In genomic region chr22:24061124-24061684, GRCh38 we compare ENCODE assay signal across 32 cellular contexts. TPM values are rescaled to one million over a fixed set of nuclear protein-coding genes. Genes with fewer than 3 reads are reported as not detected.
A peak's percentile ranks its signal among the peaks of the same experiment; 100 is the strongest.
DNase-seq lines count a peak whose midpoint lies in the region; ATAC-seq and TF ChIP-seq lines count a peak whose summit lies in the region.
"Had no signal": no experiment of that assay in that cellular context is flagged by ENCODE, and none has a peak within 500 bp of the region (broad histone marks: within the 10 kb centered on the region; RNA-seq: fewer than 3 reads in every experiment).

No MANE protein-coding gene starts in this region.

- POLR2A ChIA-PET in naive thymus-derived CD8-positive, alpha-beta T cell (lab: Charles Lee), result interaction anchor here (0.6 to 2.5 kb wide), 3 partner anchors 23 to 75 kb away, joined by 3 to 12 read pairs (median 4); partner anchors contain the start of gene CABIN1

- H3K9me3 ChIP-seq in BLaER1 treated with 17β-estradiol and CSF1 and Interleukin-3, amounts not matched to agents 10 nM and 100 nM (replicated peaks in 1 of 11), result peaks cover 0 to 22% (median 9%) of the 10 kb centered on the region in 11 experiments; a peak in 10 of 22 replicates
- no peaks in the 10 kb centered on the region for H3K9me3 ChIP-seq in GM23248 (ENCODE audit: low read depth)
- no peaks in the 10 kb centered on the region for H3K9me3 ChIP-seq in MG63
- H3K9me3 ChIP-seq: colonic mucosa, heart left ventricle, prostate gland had no signal

- WGBS in GM23248 (ENCODE audit: low coverage in 1 of 2, low lambda C conversion rate in 2 of 2, missing lambda C conversion rate in 2 of 2), 2 experiments, result 82 to 87% methylated on average over 2 of the region's 2 CpGs

- ATAC-seq in naive thymus-derived CD8-positive, alpha-beta T cell, result no peak
- ATAC-seq: K562; naive thymus-derived CD4-positive, alpha-beta T cell had no signal

- H3K27ac ChIP-seq in BLaER1 treated with 17β-estradiol and CSF1 and Interleukin-3, amounts not matched to agents 10 nM and 100 nM, result peak overlapping the region in 10 of 11 experiments; percentile 20 to 80 (median 74); a peak in 20 of 22 replicates
- H3K27ac ChIP-seq in GM23248, result peak overlapping the region; percentile 92
- H3K27ac ChIP-seq in coronary artery, result peak overlapping the region in 1 of 2 donors; percentile 87
- H3K27ac ChIP-seq: cardiac muscle cell, colonic mucosa had no signal

- peak; percentile 19 for DNase-seq in GM23248
- DNase-seq in coronary artery (ENCODE audit: low spot score), result peak; percentile 66
- DNase-seq in naive thymus-derived CD8-positive, alpha-beta T cell, result no peak
- DNase-seq in MG63, result no peak
- no peak for DNase-seq in DMS 273 treated with DMSO at 0.1 percent for 48 hours (lab: John Stamatoyannopoulos, UW)
- no peak for DNase-seq in T-helper 9 cell
- DNase-seq in SHP77 (lab: John Stamatoyannopoulos, UW), result no peak
- DNase-seq: activated CD4-positive, CD25-positive, alpha-beta regulatory T cell treated with anti-CD3 and anti-CD28 coated beads, Interleukin-2, amount 50 U/mL, for 72 hours; activated effector memory CD4-positive, alpha-beta T cell treated with anti-CD3 and anti-CD28 coated beads, Interleukin-2, amount 50 U/mL, for 16 hours; colonic mucosa; effector memory CD4-positive, alpha-beta T cell; heart left ventricle; left ventricle myocardium superior; naive thymus-derived CD4-positive, alpha-beta T cell; NCI-H1105; NCI-H1930; nucleus accumbens; stimulated activated naive CD4-positive, alpha-beta T cell had no signal

- no peaks in the 10 kb centered on the region for H3K9me2 ChIP-seq in GM23248 (ENCODE audit: insufficient read depth)

- peaks cover 30 to 56% (median 47%) of the 10 kb centered on the region in 10 experiments for H3K4me1 ChIP-seq in BLaER1 treated with 17β-estradiol and CSF1 and Interleukin-3, amounts not matched to agents 10 nM and 100 nM
- peaks cover 29% of the 10 kb centered on the region for H3K4me1 ChIP-seq in GM23248 (ENCODE audit: insufficient read depth)
- H3K4me1 ChIP-seq: colonic mucosa had no signal

- peaks cover 71 to 93% (median 80%) of the 10 kb centered on the region in 11 experiments for H3K36me3 ChIP-seq in BLaER1 treated with 17β-estradiol and CSF1 and Interleukin-3, amounts not matched to agents 10 nM and 100 nM
- H3K36me3 ChIP-seq in GM23248 (ENCODE audit: low read depth), result peaks cover 5% of the 10 kb centered on the region
- peaks cover 64% of the 10 kb centered on the region for H3K36me3 ChIP-seq in MG63

- H3K9ac ChIP-seq in BLaER1 treated with 17β-estradiol and CSF1 and Interleukin-3, amounts not matched to agents 10 nM and 100 nM, result peak overlapping the region in 9 of 11 experiments; percentile 9 to 55 (median 46); a peak in 15 of 22 replicates
- H3K9ac ChIP-seq in GM23248, result peak overlapping the region; percentile 60; the same call in 1 of the 2 replicates

- peaks cover 0 to 27% (median 13%) of the 10 kb centered on the region in 4 donors for H3K4me1 Mint-ChIP-seq in naive thymus-derived CD8-positive, alpha-beta T cell

- H4K20me1 ChIP-seq in BLaER1 treated with 17β-estradiol and CSF1 and Interleukin-3, amounts not matched to agents 10 nM and 100 nM, result peaks cover 0 to 21% (median 0%) of the 10 kb centered on the region in 11 experiments; a peak in 4 of 22 replicates
- H4K20me1 ChIP-seq in GM23248 (ENCODE audit: insufficient read depth), result no peaks in the 10 kb centered on the region

- peak overlapping the region in 4 of 10 experiments; percentile 4 to 17 (median 13); a peak in 3 of 20 replicates for H3K4me3 ChIP-seq in BLaER1 treated with 17β-estradiol and CSF1 and Interleukin-3, amounts not matched to agents 10 nM and 100 nM
- no peak overlapping the region for H3K4me3 ChIP-seq in GM23248
- no peak overlapping the region for H3K4me3 ChIP-seq in coronary artery
- no peak overlapping the region for H3K4me3 ChIP-seq in MG63
- H3K4me3 ChIP-seq: cardiac muscle cell, colonic mucosa, heart left ventricle, K562, prostate gland had no signal

- no peaks in the 10 kb centered on the region for H3K27me3 ChIP-seq in BLaER1 treated with 17β-estradiol and CSF1 and Interleukin-3, amounts not matched to agents 10 nM and 100 nM
- H3K27me3 ChIP-seq in GM23248 (replicated peaks; ENCODE audit: insufficient read depth) (no peaks in the 10 kb centered on the region), MG63 (no peaks in the 10 kb centered on the region)
- H3K27me3 ChIP-seq: cardiac muscle cell, colonic mucosa, heart left ventricle had no signal

- peak overlapping the region in 4 of 10 donors; percentile 42 to 52 (median 50) for H3K4me3 Mint-ChIP-seq in naive thymus-derived CD8-positive, alpha-beta T cell
- H3K4me3 Mint-ChIP-seq: activated naive CD8-positive, alpha-beta T cell; naive thymus-derived CD4-positive, alpha-beta T cell had no signal

- no peaks in the 10 kb centered on the region for H3K79me2 ChIP-seq in GM23248 (ENCODE audit: insufficient read depth)

- H3K9me3 Mint-ChIP-seq in naive thymus-derived CD8-positive, alpha-beta T cell, result no peaks in the 10 kb centered on the region

- H2AFZ ChIP-seq in GM23248, result no peak overlapping the region

- H3K27ac Mint-ChIP-seq in naive thymus-derived CD8-positive, alpha-beta T cell, result peak overlapping the region in 9 of 10 donors; percentile 15 to 96 (median 88)
- H3K27ac Mint-ChIP-seq: activated naive CD8-positive, alpha-beta T cell had no signal

- no peak for TF ChIP-seq CTCF in coronary artery (IDR thresholded peaks at IDR 0.05)

- H3F3A ChIP-seq in GM23248 (ENCODE audit: insufficient read depth), result peaks cover 11% of the 10 kb centered on the region

- in situ Hi-C loops in GM23248 (cut with MboI), result no loop called here

- no peaks in the 10 kb centered on the region for H3K27me3 Mint-ChIP-seq in naive thymus-derived CD8-positive, alpha-beta T cell
- H3K27me3 Mint-ChIP-seq: activated naive CD8-positive, alpha-beta T cell; naive thymus-derived CD4-positive, alpha-beta T cell had no signal

- H3K4me2 ChIP-seq in BLaER1 treated with 17β-estradiol and CSF1 and Interleukin-3, amounts not matched to agents 10 nM and 100 nM, result peak overlapping the region; percentile 63 to 91 (median 82)
- H3K4me2 ChIP-seq in GM23248 (ENCODE audit: unreplicated experiment), result no peak overlapping the region

- peaks cover 8 to 93% (median 61%) of the 10 kb centered on the region in 3 donors for H3K36me3 Mint-ChIP-seq in naive thymus-derived CD8-positive, alpha-beta T cell

RNA-seq across cellular contexts. Expression of gene CABIN1, which starts 50.1 kb away (rescaled TPM):
- 21.5 and 28.7 TPM in 2 replicates for total RNA-seq in GM23248 (2014; rRNA removed; shearing (Covaris generic))
- polyA plus RNA-seq in GM23248 (2016; fragmentation: Nextera tagmentation; extraction: Ambion mirVana), result 10.6 and 14.3 TPM in 2 replicates
- 100 to 1,000 TPM; 162 to 164 TPM for total RNA-seq in naive thymus-derived CD8-positive, alpha-beta T cell
- 10 to 100 TPM in 2 of 3 donors, 1 to 10 TPM in 1; 7.1 to 19.1 (median 12.5) TPM for polyA plus RNA-seq in naive thymus-derived CD8-positive, alpha-beta T cell
- total RNA-seq in MG63 (2014; rRNA removed; shearing (Covaris generic); ENCODE audit: low replicate concordance), result 16.3 and 25.1 TPM in 2 replicates

RNA-seq across cellular contexts. Expression of gene GSTT4, which starts 56.0 kb away (rescaled TPM):
- total RNA-seq in GM23248 (2014; rRNA removed; shearing (Covaris generic)), result not detected in 2 replicates
- not detected in 2 replicates for polyA plus RNA-seq in GM23248 (2016; fragmentation: Nextera tagmentation; extraction: Ambion mirVana)
- total RNA-seq in naive thymus-derived CD8-positive, alpha-beta T cell, result not detected
- not detected for polyA plus RNA-seq in naive thymus-derived CD8-positive, alpha-beta T cell
- not detected in 2 replicates for total RNA-seq in MG63 (2014; rRNA removed; shearing (Covaris generic); ENCODE audit: low replicate concordance)
- total RNA-seq: activated CD8-positive, alpha-beta memory T cell treated with anti-CD3 and anti-CD28 coated beads for 36 hours; cardiac muscle cell; colonic mucosa; Daoy; H1; heart left ventricle; HT1080; K562; left ventricle myocardium superior; M059J; naive thymus-derived CD4-positive, alpha-beta T cell; skeletal muscle tissue; urinary bladder had no signal
- polyA plus RNA-seq: cardiac muscle cell; esophagus; heart left ventricle; K562; keratinocyte; naive thymus-derived CD4-positive, alpha-beta T cell; urinary bladder had no signal

Comparison
In these comparisons a context has a peak if more than half of its experiments do, and no peak if none do; other contexts are left out.
1. DNase-seq: peak in GM23248 (single experiment) and coronary artery (single experiment); none in naive thymus-derived CD8-positive, alpha-beta T cell (0 of 10), MG63 (single experiment), DMS 273 treated with DMSO at 0.1 percent for 48 hours (single experiment), T-helper 9 cell (single experiment) and SHP77 (0 of 2).